23 cellular contexts compared by ENCODE assay signal in the genomic region with DNA sequence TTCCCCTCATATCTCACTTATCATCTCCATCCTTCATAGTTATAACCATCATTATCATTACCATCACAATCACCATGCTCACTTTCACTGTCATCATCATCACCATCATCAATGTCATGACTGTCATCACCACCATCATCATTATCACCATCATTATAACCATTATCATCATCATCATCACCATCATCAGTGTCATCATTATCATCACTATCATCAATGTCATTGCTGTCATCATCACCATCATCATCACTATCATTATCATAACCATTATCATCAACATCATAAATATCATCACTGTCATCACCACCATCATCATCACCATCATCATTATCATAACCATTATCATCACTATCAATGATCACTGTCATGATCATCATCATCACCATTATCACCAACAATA.
"Had no signal": no experiment of that assay in that cellular context is flagged by ENCODE, and none has a peak within 500 bp of the region (broad histone marks: within the 10 kb centered on the region; RNA-seq: fewer than 3 reads in every experiment).

No MANE protein-coding gene starts in this region.

- H3K27me3 ChIP-seq: MG63, SJSA1 had no signal

- FAIRE-seq: RCC 7860 had no signal

- H3K4me1 ChIP-seq: SJSA1 had no signal

- H3K9me3 ChIP-seq: MG63, SJSA1 had no signal

- DNase-seq: Karpas-422, KG1, MG63, NCI-H1092, NCI-H1105 treated with DMSO at 0.1 percent for 48 hours, NCI-H1417 treated with DMSO at 0.1 percent for 48 hours, NCI-H146, NCI-H1694 treated with DMSO at 0.1 percent for 48 hours, NCI-H1930, NCI-H2081 treated with DMSO at 0.1 percent for 48 hours, NCI-H2171, NCI-H226, NCI-H446, NCI-H510A, NCI-H524 treated with DMSO at 0.1 percent for 48 hours, NCI-H69, NCI-H774, Right ventricle myocardium superior, RPMI8226, SIG-M5 had no signal

- H3K4me3 ChIP-seq: MG63, SJSA1, SK-N-MC had no signal

- H3K36me3 ChIP-seq: MG63, SJSA1 had no signal

- H3K27ac ChIP-seq: SJSA1, SK-N-MC had no signal
